ENCODE assay signal across 26 cellular contexts in genomic region chr20:53831228-53831627, GRCh38.
A peak's percentile ranks its signal among the peaks of the same experiment; 100 is the strongest.
DNase-seq lines count a peak whose midpoint lies in the region; ATAC-seq, FAIRE-seq and TF ChIP-seq lines count a peak whose summit lies in the region.
"Had no signal": no experiment of that assay in that cellular context is flagged by ENCODE, and none has a peak within 500 bp of the region (broad histone marks: within the 10 kb centered on the region; RNA-seq: fewer than 3 reads in every experiment).

No MANE protein-coding gene starts in this region.

- FAIRE-seq in GM12891 (lab: Jason Lieb, UNC): no peak
- FAIRE-seq: H54, kidney had no signal

- DNase-seq in A673 (ENCODE audit: low spot score) (no peak), HCT116 (ENCODE audit: low read depth, low spot score) (no peak), activated B cell treated with CpG ODN at 0.5 μM for 24 hours (no peak), osteocyte (ENCODE audit: extremely low spot score, unreplicated experiment) (no peak), GM12891 (ENCODE audit: insufficient read length, low spot score) (no peak), BE2C (no peak)
- DNase-seq: activated CD4-positive, alpha-beta T cell treated with anti-CD3 and anti-CD28 coated beads, Interleukin-2, amount 50 U/mL, for 4 hours; activated naive CD4-positive, alpha-beta T cell treated with anti-CD3 and anti-CD28 coated beads for 36 hours; activated T-cell treated with anti-CD3 and anti-CD28 coated beads, Interleukin-2, amount 50 U/mL, for 24 hours; CD8-positive, alpha-beta memory T cell; effector CD4-positive, alpha-beta T cell; GF-D8; kidney; NCI-H1048; NCI-H2029 treated with DMSO at 0.1 percent for 48 hours; occipital lobe; right cardiac atrium; Right ventricle myocardium superior; stimulated activated CD4-positive, alpha-beta T cell treated with anti-CD3 and anti-CD28 coated beads, Interleukin-15, amount 100 ng/mL, for 24 hours had no signal

- H3K4me3 ChIP-seq in A673 (ENCODE audit: low read depth, low read length, poor library complexity, severe bottlenecking) (no peak overlapping the region), HCT116 (replicated peaks in 1 of 2; ENCODE audit: low read depth in 1 of 2, low read length in 2 of 2) (no peak overlapping the region), BE2C (ENCODE audit: low read depth, low read length) (no peak overlapping the region)
- H3K4me3 ChIP-seq: thoracic aorta had no signal

- no peaks in the 10 kb centered on the region for H3K79me2 ChIP-seq in HCT116 (ENCODE audit: insufficient read depth, low read length)

- no peak for TF ChIP-seq POLR2A in HCT116 (IDR thresholded peaks at IDR 0.05; ENCODE audit: borderline replicate concordance, extremely low read depth, insufficient read depth, insufficient read length)
- TF ChIP-seq POLR2A in GM12891 (IDR thresholded peaks at IDR 0.05; ENCODE audit: low read depth, low read length): no peak

- H3K27ac ChIP-seq in A673 (ENCODE audit: low read depth, low read length, poor library complexity, severe bottlenecking): peak overlapping the region; percentile 61
- H3K27ac ChIP-seq in HCT116 (ENCODE audit: low read depth, low read length): peak overlapping the region; percentile 97; the same call in 1 of the 2 replicates
- H3K27ac ChIP-seq: KMS-11, VCaP had no signal

- no peak overlapping the region for H2AFZ ChIP-seq in HCT116 (ENCODE audit: low read depth, low read length, poor library complexity, severe bottlenecking)

- H3K36me3 ChIP-seq in A673 (ENCODE audit: insufficient read depth, low read length, poor library complexity, severe bottlenecking) (no peaks in the 10 kb centered on the region), HCT116 (ENCODE audit: control insufficient read depth in 1 of 2, insufficient read depth in 2 of 2, low read length in 2 of 2) (no peaks in the 10 kb centered on the region), BE2C (no peaks in the 10 kb centered on the region)
- H3K36me3 ChIP-seq: thoracic aorta had no signal

- TF ChIP-seq CTCF in A673 (conservative IDR thresholded peaks at IDR 0.05; ENCODE audit: low read depth, low read length) (no peak), HCT116 (IDR thresholded peaks at IDR 0.05 in 2 of 3, conservative IDR thresholded peaks at IDR 0.05 in 1 of 3; ENCODE audit: borderline replicate concordance in 1 of 3, insufficient read depth in 1 of 3, low read depth in 2 of 3, low read length in 2 of 3) (no peak), activated B cell treated with CpG ODN at 0.5 μM for 24 hours (IDR thresholded peaks at IDR 0.05) (no peak), osteocyte (IDR thresholded peaks at IDR 0.05) (no peak), BE2C (IDR thresholded peaks at IDR 0.05; ENCODE audit: low read depth, low read length) (no peak)

- RAD21 ChIA-PET in HCT116 (lab: Charles Lee; ENCODE audit: low non-redundant PET in 1 of 2, low total read pairs in 2 of 2, uncharacterized antibody in 2 of 2, unreplicated experiment in 2 of 2): no interaction called here

- intact Hi-C loops in A673 (cut with micrococcal nuclease; ENCODE audit: unreplicated experiment): loop anchor here (5.0 kb wide), 1 partner anchor 36 kb away; no protein-coding TSS in a partner anchor
- intact Hi-C loops in HCT116 (cut with micrococcal nuclease): no loop called here
- intact Hi-C loops in activated B cell treated with CpG ODN at 0.5 μM for 24 hours (cut with micrococcal nuclease): loop anchor here (2.0 to 5.0 kb wide), 2 partner anchors 94 to 236 kb away; no protein-coding TSS in a partner anchor

- no peaks in the 10 kb centered on the region for H3K9me2 ChIP-seq in HCT116 (ENCODE audit: insufficient read depth)

- H3K4me1 Mint-ChIP-seq in activated B cell treated with CpG ODN at 0.5 μM for 24 hours (peaks cover 83% of the 10 kb centered on the region), osteocyte (ENCODE audit: unreplicated experiment) (peaks cover 68% of the 10 kb centered on the region)

- no peaks in the 10 kb centered on the region for H3K9me3 ChIP-seq in A673 (ENCODE audit: low read depth, low read length, poor library complexity, severe bottlenecking)
- no peaks in the 10 kb centered on the region for H3K9me3 ChIP-seq in HCT116 (ENCODE audit: control insufficient read depth in 1 of 2, insufficient read depth in 1 of 2, low read depth in 1 of 2, low read length in 2 of 2)
- H3K9me3 ChIP-seq in BE2C: no peaks in the 10 kb centered on the region
- H3K9me3 ChIP-seq: thoracic aorta had no signal

- no peak overlapping the region for H3K4me2 ChIP-seq in HCT116 (ENCODE audit: low read length)

- H3K4me3 Mint-ChIP-seq in activated B cell treated with CpG ODN at 0.5 μM for 24 hours: no peak overlapping the region
- no peak overlapping the region for H3K4me3 Mint-ChIP-seq in osteocyte (ENCODE audit: unreplicated experiment)
- H3K4me3 Mint-ChIP-seq: activated naive CD4-positive, alpha-beta T cell treated with anti-CD3 and anti-CD28 coated beads for 36 hours; activated T-cell treated with anti-CD3 and anti-CD28 coated beads, Interleukin-2, amount 50 U/mL, for 24 hours had no signal

- H3K9ac ChIP-seq in HCT116 (ENCODE audit: low read length): no peak overlapping the region
- H3K9ac ChIP-seq: KMS-11 had no signal

- H3K36me3 Mint-ChIP-seq in activated B cell treated with CpG ODN at 0.5 μM for 24 hours (ENCODE audit: low read depth): no peaks in the 10 kb centered on the region
- no peaks in the 10 kb centered on the region for H3K36me3 Mint-ChIP-seq in osteocyte (ENCODE audit: unreplicated experiment)

- H3K27ac Mint-ChIP-seq in activated B cell treated with CpG ODN at 0.5 μM for 24 hours (peak overlapping the region; percentile 96), osteocyte (ENCODE audit: unreplicated experiment) (peak overlapping the region; percentile 99)

- ATAC-seq in HCT116: no peak
- ATAC-seq in activated B cell treated with CpG ODN at 0.5 μM for 24 hours (ENCODE audit: low read depth): no peak
- ATAC-seq in GM18907 (IDR thresholded peaks at IDR 0.05; ENCODE audit: unreplicated experiment): no peak
- ATAC-seq in HG03469 (IDR thresholded peaks at IDR 0.05; ENCODE audit: unreplicated experiment): no peak
- ATAC-seq: esophagus mucosa, right cardiac atrium had no signal

- BruUV-seq in A673 (replicated peaks; lab: Mats Ljungman, UMichigan) (no TSS peak), HCT116 (replicated peaks; lab: Mats Ljungman, UMichigan) (no TSS peak)

- POLR2A ChIA-PET in A673 (lab: Charles Lee; ENCODE audit: low non-redundant PET): no interaction called here
- POLR2A ChIA-PET in HCT116 (lab: Charles Lee): interaction anchor here (1.5 kb wide), 1 partner anchor 78 kb away, joined by 4 read pairs; no protein-coding TSS in a partner anchor
- POLR2A ChIA-PET in activated B cell treated with CpG ODN at 0.5 μM for 24 hours (lab: Charles Lee): interaction anchor here (0.7 to 1.8 kb wide), 4 partner anchors 35 to 238 kb away, joined by 3 to 9 read pairs (median 8); partner anchors contain the start of gene ZNF217

- no peaks in the 10 kb centered on the region for H4K20me1 ChIP-seq in HCT116 (ENCODE audit: insufficient read depth)

- CTCF ChIA-PET in A673 (lab: Charles Lee): no interaction called here
- CTCF ChIA-PET in HCT116 (lab: Charles Lee): no interaction called here
- CTCF ChIA-PET in activated B cell treated with CpG ODN at 0.5 μM for 24 hours (lab: Charles Lee): interaction anchor here (1.2 kb wide), 1 partner anchor 40 kb away, joined by 3 read pairs; no protein-coding TSS in a partner anchor

- H3K9me3 Mint-ChIP-seq in activated B cell treated with CpG ODN at 0.5 μM for 24 hours (peaks cover 2% of the 10 kb centered on the region), osteocyte (ENCODE audit: unreplicated experiment) (no peaks in the 10 kb centered on the region)
- H3K9me3 Mint-ChIP-seq: activated naive CD4-positive, alpha-beta T cell treated with anti-CD3 and anti-CD28 coated beads for 36 hours had no signal

- H3K27me3 Mint-ChIP-seq in activated B cell treated with CpG ODN at 0.5 μM for 24 hours: no peaks in the 10 kb centered on the region
- H3K27me3 Mint-ChIP-seq in osteocyte (ENCODE audit: unreplicated experiment): no peaks in the 10 kb centered on the region
- H3K27me3 Mint-ChIP-seq: activated T-cell treated with anti-CD3 and anti-CD28 coated beads, Interleukin-2, amount 50 U/mL, for 24 hours; CD8-positive, alpha-beta memory T cell had no signal

- TF ChIP-seq RAD21 in HCT116 (IDR thresholded peaks at IDR 0.05; ENCODE audit: low read depth): no peak

- no peaks in the 10 kb centered on the region for H3K27me3 ChIP-seq in A673 (replicated peaks; ENCODE audit: insufficient read depth, low read depth, low read length, poor library complexity)
- no peaks in the 10 kb centered on the region for H3K27me3 ChIP-seq in HCT116 (ENCODE audit: insufficient read depth, low read length)
- H3K27me3 ChIP-seq in BE2C: no peaks in the 10 kb centered on the region

- H3K4me1 ChIP-seq in A673 (ENCODE audit: insufficient read depth, low read length, poor library complexity, severe bottlenecking) (peaks cover 49% of the 10 kb centered on the region), HCT116 (ENCODE audit: control insufficient read depth in 1 of 2, insufficient read depth in 2 of 2, low read length in 2 of 2) (peaks cover 45 to 70% of the 10 kb centered on the region in 2 experiments), BE2C (peaks cover 17% of the 10 kb centered on the region; the same call in 1 of the 2 replicates)

TF ChIP-seq in HCT116, 20 proteins besides CTCF, POLR2A, EP300 and RAD21:
- TF ChIP-seq SRF (IDR thresholded peaks at IDR 0.05; ENCODE audit: low read depth): no peak
- TF ChIP-seq ELF1 (IDR thresholded peaks at IDR 0.05; ENCODE audit: borderline replicate concordance, low read depth): no peak
TF ChIP-seq in HCT116: peak in this region for 0.

TF ChIP-seq in GM12891, 5 proteins besides CTCF, POLR2A, EP300 and RAD21:
- no peak for TF ChIP-seq TAF1 (IDR thresholded peaks at IDR 0.05; ENCODE audit: low read depth, low read length)
- no peak for TF ChIP-seq POU2F2 (IDR thresholded peaks at IDR 0.05; ENCODE audit: low read depth, low read length)
- TF ChIP-seq SPI1 (IDR thresholded peaks at IDR 0.05; ENCODE audit: low read depth, low read length): no peak
- no peak for TF ChIP-seq POLR2AphosphoS5 (IDR thresholded peaks at IDR 0.05; ENCODE audit: low read depth, low read length)
- TF ChIP-seq PAX5 (IDR thresholded peaks at IDR 0.05; ENCODE audit: insufficient read depth, low read length, severe bottlenecking): no peak
